19 cellular contexts compared by ENCODE assay signal in genomic region chr14:63624203-63624602, GRCh38. TPM values are rescaled to one million over a fixed set of nuclear protein-coding genes. Genes with fewer than 3 reads are reported as not detected.
DNase-seq lines count a peak whose midpoint lies in the region; ATAC-seq, FAIRE-seq and TF ChIP-seq lines count a peak whose summit lies in the region.
"Had no signal": no experiment of that assay in that cellular context is flagged by ENCODE, and none has a peak within 500 bp of the region (broad histone marks: within the 10 kb centered on the region; RNA-seq: fewer than 3 reads in every experiment).

No MANE protein-coding gene starts in this region.

- no peak overlapping the region for H4K5ac ChIP-seq in H1 (ENCODE audit: insufficient read length, low read depth, low read length)

- H4K8ac ChIP-seq in H1 (ENCODE audit: extremely low read depth, insufficient read depth, low read length): no peak overlapping the region

- no peak overlapping the region for H3K9ac ChIP-seq in H1 (replicated peaks in 1 of 4; ENCODE audit: extremely low read depth in 1 of 4, low read depth in 3 of 4, low read length in 3 of 4)
- H3K9ac ChIP-seq: KMS-11 had no signal

- POLR2A ChIA-PET in H1 (lab: Charles Lee; ENCODE audit: partially characterized antibody): interaction anchor here (0.6 kb wide), 1 partner anchor 80 kb away, joined by 3 read pairs; the partner anchor contains the start of gene PPP2R5E

- peaks cover 2 to 5% of the 10 kb centered on the region in 2 experiments for H4K20me1 ChIP-seq in H1 (replicated peaks in 1 of 2; ENCODE audit: control insufficient read depth in 1 of 2, insufficient read depth in 2 of 2, low read length in 2 of 2)

- H4K91ac ChIP-seq in H1 (replicated peaks; ENCODE audit: insufficient read length, low read length): no peak overlapping the region

- H3K27ac ChIP-seq in H1 (ENCODE audit: low read depth, low read length): no peak overlapping the region
- H3K27ac ChIP-seq in upper lobe of right lung: no peak overlapping the region
- H3K27ac ChIP-seq: KMS-11 had no signal

- H3K4me3 ChIP-seq in H1 (ENCODE audit: extremely low read depth in 1 of 4, insufficient read depth in 2 of 4, low read depth in 3 of 4, low read length in 4 of 4) (no peak overlapping the region), upper lobe of right lung (no peak overlapping the region)
- H3K4me3 ChIP-seq: GM12878 had no signal

- TF ChIP-seq RAD21 in H1 (IDR thresholded peaks at IDR 0.05 in 1 of 2, conservative IDR thresholded peaks at IDR 0.05 in 1 of 2; ENCODE audit: low read depth in 2 of 2, low read length in 2 of 2): no peak

- no peak overlapping the region for H3K56ac ChIP-seq in H1 (replicated peaks; ENCODE audit: insufficient read length, low read depth, low read length)

- no peak for TF ChIP-seq EP300 in H1 (IDR thresholded peaks at IDR 0.05; ENCODE audit: borderline replicate concordance in 1 of 2, low read depth in 2 of 2, low read length in 2 of 2)

- H3K18ac ChIP-seq in H1 (ENCODE audit: extremely low read depth, low read length): no peak overlapping the region

- H2BK120ac ChIP-seq in H1 (replicated peaks; ENCODE audit: low read depth, low read length): no peak overlapping the region

- H3K4ac ChIP-seq in H1 (replicated peaks; ENCODE audit: insufficient read length, low read depth, low read length): no peak overlapping the region

- no peak for DNase-seq in GM12891 (ENCODE audit: insufficient read length, low spot score)
- DNase-seq in HTR-8/SVneo (ENCODE audit: insufficient read length, low spot score): no peak
- no peak for DNase-seq in H1 (ENCODE audit: low read depth in 1 of 2, low spot score in 2 of 2)
- DNase-seq in upper lobe of right lung: peak; percentile 71
- no peak for DNase-seq in NCI-H1436 treated with DMSO at 0.1 percent for 48 hours (lab: John Stamatoyannopoulos, UW)
- no peak for DNase-seq in RKO (ENCODE audit: low spot score)
- no peak for DNase-seq in T-helper 2 cell
- DNase-seq: ACHN; BE2C; C1 segment of cervical spinal cord; CD4-positive, alpha-beta memory T cell; DMS153; DND-41; EL; GOT3; H9 had no signal

- no peak overlapping the region for H2BK5ac ChIP-seq in H1 (ENCODE audit: low read depth, low read length)

- no peak overlapping the region for H3K23ac ChIP-seq in H1 (ENCODE audit: insufficient read length)

- 86% methylated on average over 4 of the region's 4 CpGs; no CpG with 5 or more reads in 1 of the 2 experiments for WGBS in H1 (ENCODE audit: extremely low coverage in 1 of 2, insufficient coverage in 1 of 2, insufficient read length in 1 of 2, insufficient replicate concordance in 2 of 2, low coverage in 1 of 2, low lambda C conversion rate in 2 of 2, missing lambda C conversion rate in 1 of 2), 2 experiments

- H2BK20ac ChIP-seq in H1 (ENCODE audit: low read length): no peak overlapping the region

- H3K27me3 ChIP-seq in H1 (replicated peaks in 1 of 4; ENCODE audit: control insufficient read depth in 3 of 4, extremely low read depth in 1 of 4, insufficient read depth in 3 of 4, low read length in 3 of 4): no peaks in the 10 kb centered on the region
- no peaks in the 10 kb centered on the region for H3K27me3 ChIP-seq in upper lobe of right lung
- H3K27me3 ChIP-seq: BE2C had no signal

- FAIRE-seq in GM12891 (lab: Jason Lieb, UNC): peak; percentile 52
- FAIRE-seq in HTR-8/SVneo (lab: Jason Lieb, UNC): peak; percentile 94
- FAIRE-seq in H1 (lab: Jason Lieb, UNC): no peak
- FAIRE-seq: A204.1, GM12878 had no signal

- no peak overlapping the region for H3K4me2 ChIP-seq in H1 (ENCODE audit: insufficient read depth in 1 of 2, low read depth in 2 of 2, low read length in 2 of 2)
- H3K4me2 ChIP-seq: KMS-11 had no signal

- H3K14ac ChIP-seq in H1 (ENCODE audit: insufficient read length): no peak overlapping the region

- no peak overlapping the region for H2AK5ac ChIP-seq in H1 (ENCODE audit: low read depth, low read length)

- ATAC-seq in upper lobe of right lung: peak; percentile 75
- ATAC-seq: GM12878 had no signal

- H3K79me1 ChIP-seq in H1 (ENCODE audit: low read depth, low read length): peaks cover 2% of the 10 kb centered on the region; the same call in 1 of the 2 replicates

- CTCF ChIA-PET in H1 (lab: Charles Lee; ENCODE audit: partially characterized antibody): interaction anchor here (0.7 to 2.0 kb wide), 2 partner anchors 9 to 99 kb away, joined by 3 to 5 read pairs; no protein-coding TSS in a partner anchor

- H2AFZ ChIP-seq in H1 (ENCODE audit: low read length): no peak overlapping the region

- H3K23me2 ChIP-seq in H1 (ENCODE audit: low read depth, low read length): no peaks in the 10 kb centered on the region

- TF ChIP-seq CTCF in H1 (IDR thresholded peaks at IDR 0.05; ENCODE audit: control extremely low read depth in 1 of 3, insufficient read depth in 1 of 3, low read depth in 1 of 3, low read length in 3 of 3) (no peak), upper lobe of right lung (IDR thresholded peaks at IDR 0.05) (no peak)

- H3K79me2 ChIP-seq in H1 (ENCODE audit: control insufficient read depth in 1 of 2, insufficient read depth in 2 of 2, low read length in 2 of 2): peaks cover 0 to 38% of the 10 kb centered on the region in 2 experiments; a peak in 2 of 4 replicates

- H3K4me1 ChIP-seq in H1 (replicated peaks in 1 of 4; ENCODE audit: control insufficient read depth in 3 of 4, insufficient read depth in 4 of 4, low read length in 3 of 4): no peaks in the 10 kb centered on the region
- no peaks in the 10 kb centered on the region for H3K4me1 ChIP-seq in upper lobe of right lung
- H3K4me1 ChIP-seq: BE2C had no signal

- peaks cover 0 to 15% (median 2%) of the 10 kb centered on the region in 4 experiments; a peak in 4 of 8 replicates for H3K36me3 ChIP-seq in H1 (ENCODE audit: control insufficient read depth in 2 of 4, insufficient read depth in 4 of 4, low read length in 3 of 4)
- H3K36me3 ChIP-seq in upper lobe of right lung: peaks cover 23% of the 10 kb centered on the region
- H3K36me3 ChIP-seq: BE2C had no signal

- intact Hi-C loops in upper lobe of right lung (cut with DNase I): no loop called here

- no peak overlapping the region for H2BK15ac ChIP-seq in H1 (ENCODE audit: low read length)

- no peak for TF ChIP-seq POLR2A in GM12891 (IDR thresholded peaks at IDR 0.05; ENCODE audit: low read depth, low read length)
- no peak for TF ChIP-seq POLR2A in H1 (IDR thresholded peaks at IDR 0.05; ENCODE audit: control extremely low read depth in 1 of 2, low read depth in 2 of 2, low read length in 2 of 2)

- H3K9me3 ChIP-seq in H1 (ENCODE audit: insufficient read depth in 2 of 2, low read depth in 1 of 2, low read length in 1 of 2) (no peaks in the 10 kb centered on the region), upper lobe of right lung (no peaks in the 10 kb centered on the region)
- H3K9me3 ChIP-seq: BE2C had no signal

- H2BK12ac ChIP-seq in H1 (ENCODE audit: low read depth, low read length): no peak overlapping the region

TF ChIP-seq in GM12891, 5 proteins besides CTCF, POLR2A, EP300 and RAD21:
- no peak for TF ChIP-seq PAX5 (IDR thresholded peaks at IDR 0.05; ENCODE audit: insufficient read depth, low read length, severe bottlenecking)
- TF ChIP-seq POU2F2 (IDR thresholded peaks at IDR 0.05; ENCODE audit: low read depth, low read length): no peak
- no peak for TF ChIP-seq TAF1 (IDR thresholded peaks at IDR 0.05; ENCODE audit: low read depth, low read length)
- TF ChIP-seq POLR2AphosphoS5 (IDR thresholded peaks at IDR 0.05; ENCODE audit: low read depth, low read length): no peak
- TF ChIP-seq SPI1 (IDR thresholded peaks at IDR 0.05; ENCODE audit: low read depth, low read length): no peak
TF ChIP-seq in GM12891: peak in this region for 0.

TF ChIP-seq in H1, 55 proteins besides CTCF, POLR2A, EP300 and RAD21:
- TF ChIP-seq CEBPB (IDR thresholded peaks at IDR 0.05; ENCODE audit: low read depth, low read length) (peak; percentile 30; the same call in 1 of the 2 replicates), ATF2 (IDR thresholded peaks at IDR 0.05; ENCODE audit: low read length) (no peak)

RNA-seq across cellular contexts. Expression of gene WDR89, which starts 17.5 kb away (rescaled TPM):
- polyA plus RNA-seq in GM12891 (2012; ENCODE audit: low read depth, missing spikeins): 6.4 TPM
- total RNA-seq in H1 (2021; fragmentation: NEBNext Ultra II Directional; extraction: Animal tissue kit (Norgen Biotek cat#: 25700)): 32.0 and 32.9 TPM in 2 replicates
- polyA plus RNA-seq in H1 (2011; rRNA removed): 4.1 and 8.3 TPM in 2 replicates
- polyA plus RNA-seq in H1 (2011; cell fraction: cytosol; rRNA removed): 11.5 TPM
- polyA plus RNA-seq in H1 (2011; cell fraction: nucleus; rRNA removed): 2.4 TPM
- 13.2 to 26.1 TPM (median 16.1 TPM) in 4 replicates for polyA plus RNA-seq in H1 (2012, experiment 1 of 2)
- 1.6 TPM for polyA plus RNA-seq in H1 (2012, experiment 2 of 2)
- polyA plus RNA-seq in H1 (2013, experiment 1 of 2): 16.3 TPM
- 17.1 TPM for polyA plus RNA-seq in H1 (2013, experiment 2 of 2)
- polyA minus RNA-seq in H1 (2011; rRNA and poly(A)+ RNA removed): 18.4 and 23.0 TPM in 2 replicates
- polyA minus RNA-seq in H1 (2011; cell fraction: cytosol; rRNA and poly(A)+ RNA removed): 11.7 TPM
- polyA minus RNA-seq in H1 (2011; cell fraction: nucleus; rRNA and poly(A)+ RNA removed): 15.8 TPM
- 12.4 TPM for total RNA-seq in upper lobe of right lung
